9 cellular contexts compared by ENCODE assay signal in the genomic region with DNA sequence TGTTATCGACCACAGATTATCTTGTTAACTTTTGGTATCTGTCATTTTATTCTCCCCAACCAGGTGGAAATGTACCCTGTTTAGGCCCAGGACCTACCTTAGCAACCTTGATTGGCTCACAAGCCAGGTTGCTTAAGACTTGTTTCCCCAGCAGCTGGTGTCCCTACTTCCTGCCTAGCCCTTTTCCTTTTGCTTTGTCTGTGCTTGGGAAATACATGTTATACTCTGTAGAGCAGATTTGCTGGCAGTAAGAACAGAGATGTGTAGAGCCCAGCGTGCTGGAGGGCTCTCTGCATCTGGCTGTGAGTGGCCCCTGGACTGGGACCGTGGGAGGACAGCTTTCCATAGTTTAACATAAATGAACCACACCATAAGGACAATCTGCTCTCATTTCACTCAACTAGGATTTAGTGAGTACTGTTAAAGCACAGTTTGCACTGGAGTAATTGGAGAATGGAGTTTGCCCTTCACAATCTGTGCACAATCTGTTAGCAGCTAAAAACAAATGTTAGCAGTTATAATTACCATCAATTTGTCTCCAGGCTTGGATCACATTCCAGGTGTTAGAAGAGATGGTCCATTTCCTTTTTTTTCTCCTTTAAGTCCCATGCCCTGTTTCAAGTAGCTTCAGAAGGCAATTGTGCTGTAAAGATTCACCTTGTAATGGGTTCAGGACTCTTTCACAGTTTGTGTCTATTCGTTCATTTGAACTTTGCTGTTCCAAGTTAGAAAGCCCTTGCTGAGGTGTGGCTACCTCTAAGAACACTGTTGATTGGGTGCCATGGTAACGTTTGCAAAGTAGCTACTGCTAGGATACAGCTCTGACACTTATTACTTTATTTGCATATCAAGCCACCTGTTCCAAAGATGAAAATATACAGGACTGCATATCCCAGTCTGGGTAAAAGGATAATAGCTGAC. TPM values are rescaled to one million over a fixed set of nuclear protein-coding genes. Genes with fewer than 3 reads are reported as not detected.
DNase-seq lines count a peak whose midpoint lies in the region; ATAC-seq and FAIRE-seq lines count a peak whose summit lies in the region.
"Had no signal": no experiment of that assay in that cellular context is flagged by ENCODE, and none has a peak within 500 bp of the region (broad histone marks: within the 10 kb centered on the region; RNA-seq: fewer than 3 reads in every experiment).

A gene with protein sequence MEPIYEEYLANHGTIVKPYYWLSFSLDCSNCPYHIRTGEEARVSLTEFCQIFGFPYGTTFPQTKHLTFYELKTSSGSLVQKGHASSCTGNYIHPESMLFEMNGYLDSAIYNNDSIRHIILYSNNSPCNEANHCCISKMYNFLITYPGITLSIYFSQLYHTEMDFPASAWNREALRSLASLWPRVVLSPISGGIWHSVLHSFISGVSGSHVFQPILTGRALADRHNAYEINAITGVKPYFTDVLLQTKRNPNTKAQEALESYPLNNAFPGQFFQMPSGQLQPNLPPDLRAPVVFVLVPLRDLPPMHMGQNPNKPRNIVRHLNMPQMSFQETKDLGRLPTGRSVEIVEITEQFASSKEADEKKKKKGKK (minus strand): TSS at position 770 of the 921 bp plus-strand sequence. CDS start 4,535 bp downstream, outside the sequence.

- ATAC-seq in GM18909 (IDR thresholded peaks at IDR 0.05; ENCODE audit: poor library complexity, unreplicated experiment) (no peak), HG02981 (IDR thresholded peaks at IDR 0.05; ENCODE audit: unreplicated experiment) (no peak)

- H3K36me3 Mint-ChIP-seq in activated T-cell treated with anti-CD3 and anti-CD28 coated beads, Interleukin-2, amount 50 U/mL, for 24 hours (ENCODE audit: low read depth): no peaks in the 10 kb centered on the region
- no peaks in the 10 kb centered on the region for H3K36me3 Mint-ChIP-seq in dendritic cell treated with granulocyte-macrophage colony-stimulating factor and Interleukin-4, amounts not matched to agents 40 ng/mL and 50 ng/mL, for 4 days (ENCODE audit: low read depth)

- H3K4me3 ChIP-seq in small intestine (ENCODE audit: low read depth in 1 of 2, low read length in 2 of 2): peak within 1 kb of the TSS in 1 of 2 donors; percentile 19

- WGBS in small intestine, 3 donors: 13 to 49% (median 25%) methylated on average over 5 of the region's 5 CpGs

- peak within 1 kb of the TSS; percentile 78 to 93 for H3K27ac ChIP-seq in small intestine (ENCODE audit: low read depth in 1 of 2, low read length in 1 of 2)

- peaks cover 33% of the 10 kb centered on the region for H3K4me1 Mint-ChIP-seq in activated T-cell treated with anti-CD3 and anti-CD28 coated beads, Interleukin-2, amount 50 U/mL, for 24 hours (ENCODE audit: low read depth)
- peaks cover 29% of the 10 kb centered on the region for H3K4me1 Mint-ChIP-seq in dendritic cell treated with granulocyte-macrophage colony-stimulating factor and Interleukin-4, amounts not matched to agents 40 ng/mL and 50 ng/mL, for 4 days (ENCODE audit: low read depth)

- H3K36me3 ChIP-seq in small intestine (ENCODE audit: control insufficient read depth in 2 of 2, insufficient read depth in 2 of 2, low read length in 2 of 2): no peaks in the 10 kb centered on the region
- H3K36me3 ChIP-seq: BE2C had no signal

- no peak for FAIRE-seq in small intestine (lab: Jason Lieb, UNC)

- peak within 1 kb of the TSS; percentile 35 for H3K4me3 Mint-ChIP-seq in activated T-cell treated with anti-CD3 and anti-CD28 coated beads, Interleukin-2, amount 50 U/mL, for 24 hours
- H3K4me3 Mint-ChIP-seq in dendritic cell treated with granulocyte-macrophage colony-stimulating factor and Interleukin-4, amounts not matched to agents 40 ng/mL and 50 ng/mL, for 4 days: no peak within 1 kb of the TSS

- peaks cover 3 to 12% of the 10 kb centered on the region in 2 donors for H3K4me1 ChIP-seq in small intestine (ENCODE audit: control insufficient read depth in 2 of 2, insufficient read depth in 1 of 2, low read depth in 1 of 2, low read length in 1 of 2)

- H3K27me3 ChIP-seq in small intestine (ENCODE audit: control insufficient read depth in 2 of 2, insufficient read depth in 2 of 2, low read length in 2 of 2): no peaks in the 10 kb centered on the region
- H3K27me3 ChIP-seq: BE2C had no signal

- peak within 1 kb of the TSS; percentile 90 for H3K27ac Mint-ChIP-seq in activated T-cell treated with anti-CD3 and anti-CD28 coated beads, Interleukin-2, amount 50 U/mL, for 24 hours
- H3K27ac Mint-ChIP-seq in dendritic cell treated with granulocyte-macrophage colony-stimulating factor and Interleukin-4, amounts not matched to agents 40 ng/mL and 50 ng/mL, for 4 days: peak within 1 kb of the TSS; percentile 50

- H3K27me3 Mint-ChIP-seq in activated T-cell treated with anti-CD3 and anti-CD28 coated beads, Interleukin-2, amount 50 U/mL, for 24 hours: no peaks in the 10 kb centered on the region
- no peaks in the 10 kb centered on the region for H3K27me3 Mint-ChIP-seq in dendritic cell treated with granulocyte-macrophage colony-stimulating factor and Interleukin-4, amounts not matched to agents 40 ng/mL and 50 ng/mL, for 4 days

- intact Hi-C loops in dendritic cell treated with granulocyte-macrophage colony-stimulating factor and Interleukin-4, amounts not matched to agents 40 ng/mL and 50 ng/mL, for 4 days (cut with micrococcal nuclease): loop anchor here (5.0 to 10.0 kb wide), 3 partner anchors 34 to 572 kb away; no protein-coding TSS in a partner anchor

- DNase-seq in activated T-cell treated with anti-CD3 and anti-CD28 coated beads, Interleukin-2, amount 50 U/mL, for 24 hours: no peak
- DNase-seq in activated T-cell treated with anti-CD3 and anti-CD28 coated beads for 4 hours (no peak), NCI-H2196 treated with DMSO at 0.1 percent for 48 hours (lab: John Stamatoyannopoulos, UW; ENCODE audit: unreplicated experiment) (peak; percentile 35), small intestine (peak; percentile 97), AG20443 (ENCODE audit: low spot score) (no peak)
- DNase-seq: BE2C had no signal

- H3K9me3 Mint-ChIP-seq in activated T-cell treated with anti-CD3 and anti-CD28 coated beads, Interleukin-2, amount 50 U/mL, for 24 hours: no peaks in the 10 kb centered on the region
- H3K9me3 Mint-ChIP-seq in dendritic cell treated with granulocyte-macrophage colony-stimulating factor and Interleukin-4, amounts not matched to agents 40 ng/mL and 50 ng/mL, for 4 days: no peaks in the 10 kb centered on the region

- H3K9me3 ChIP-seq in small intestine (ENCODE audit: control insufficient read depth, low read depth): no peaks in the 10 kb centered on the region
- H3K9me3 ChIP-seq: BE2C had no signal

RNA-seq across cellular contexts. Expression of the gene that starts here (rescaled TPM):
- under 1 TPM in 2 of 3 donors, not detected in 1; 0.01 to 0.22 TPM for polyA plus RNA-seq in small intestine

Comparison
In these comparisons a context has a peak if more than half of its experiments do, and no peak if none do; other contexts are left out.
1. Peak in DNase-seq and H3K27ac ChIP-seq in small intestine; RNA of the gene not detected or under 1 TPM.